In genomic region chr6:44762496-44762895, GRCh38 we compare ENCODE assay signal across 20 cellular contexts.
"Had no signal": no experiment of that assay in that cellular context is flagged by ENCODE, and none has a peak within 500 bp of the region (broad histone marks: within the 10 kb centered on the region; RNA-seq: fewer than 3 reads in every experiment).

No MANE protein-coding gene starts in this region.

- H3K27me3 ChIP-seq: gastrocnemius medialis, left lung, neutrophil, pancreas, right atrium auricular region, stomach, thyroid gland, vagina had no signal

- H3K4me1 ChIP-seq: gastrocnemius medialis, left lung, pancreas, right atrium auricular region, stomach, thyroid gland, vagina had no signal

- DNase-seq: cortex of kidney; effector memory CD8-positive, alpha-beta T cell; foreskin fibroblast; gastrocnemius medialis; head of caudate nucleus; left cardiac atrium; left lung; naive thymus-derived CD8-positive, alpha-beta T cell; pancreas; stimulated activated CD4-positive, alpha-beta T cell treated with anti-CD3 and anti-CD28 coated beads, Interleukin-12 subunit alpha, Interleukin-12 subunit beta, amount 100 ng/mL, for 4 hours; stimulated activated CD4-positive, alpha-beta T cell treated with anti-CD3 and anti-CD28 coated beads, Interleukin-1b, Interleukin-23, amount 100 ng/mL, for 48 hours; stimulated activated CD4-positive, alpha-beta T cell treated with anti-CD3 and anti-CD28 coated beads, Interleukin-4, amount 100 ng/mL, for 1 hour; stimulated activated CD8-positive, alpha-beta memory T cell treated with anti-CD3 and anti-CD28 coated beads, Interleukin-4, amount 100 ng/mL, for 48 hours; stimulated activated naive CD4-positive, alpha-beta T cell; stomach; thyroid gland had no signal

- H3K9me3 ChIP-seq: neutrophil, pancreas, thyroid gland, vagina had no signal

- H3K4me3 ChIP-seq: gastrocnemius medialis, left lung, pancreas, right atrium auricular region, smooth muscle cell, stomach, thyroid gland, vagina had no signal

- H3K27ac ChIP-seq: gastrocnemius medialis, left lung, neutrophil, pancreas, right atrium auricular region, stomach, thyroid gland, vagina had no signal

- H3K36me3 ChIP-seq: gastrocnemius medialis, left lung, neutrophil, pancreas, right atrium auricular region, stomach, thyroid gland, vagina had no signal

- H3K4me2 ChIP-seq: smooth muscle cell had no signal
